15 cellular contexts compared by ENCODE assay signal in genomic region chr3:33358172-33358781, GRCh38.
"Had no signal": no experiment of that assay in that cellular context is flagged by ENCODE, and none has a peak within 500 bp of the region (broad histone marks: within the 10 kb centered on the region; RNA-seq: fewer than 3 reads in every experiment).

No MANE protein-coding gene starts in this region.

- H3K27ac ChIP-seq: brain microvascular endothelial cell, esophagus squamous epithelium, gastrocnemius medialis, left ventricle myocardium inferior, ovary, transverse colon had no signal

- H3K36me3 ChIP-seq: esophagus squamous epithelium, gastrocnemius medialis, left ventricle myocardium inferior, ovary, transverse colon had no signal

- H3K27me3 ChIP-seq: brain microvascular endothelial cell, esophagus squamous epithelium, gastrocnemius medialis, ovary, transverse colon had no signal

- H3K4me3 ChIP-seq: esophagus squamous epithelium, gastrocnemius medialis, left ventricle myocardium inferior, ovary, smooth muscle cell, transverse colon had no signal

- ATAC-seq: activated CD8-positive, alpha-beta memory T cell treated with anti-CD3 and anti-CD28 coated beads, Interleukin-2, amount 10 ng/mL, durations not matched to agents 7 days and 5 days; activated naive CD4-positive, alpha-beta T cell treated with anti-CD3 and anti-CD28 coated beads, Interleukin-2, amount 50 U/mL, for 72 hours; gastrocnemius medialis had no signal

- DNase-seq: activated CD4-positive, alpha-beta T cell treated with anti-CD3 and anti-CD28 coated beads, Interleukin-2, amount 50 U/mL, for 4 hours; activated CD8-positive, alpha-beta memory T cell treated with anti-CD3 and anti-CD28 coated beads, Interleukin-2, amount 10 ng/mL, durations not matched to agents 7 days and 5 days; activated effector memory CD4-positive, alpha-beta T cell treated with anti-CD3 and anti-CD28 coated beads, Interleukin-2, amount 50 U/mL, for 16 hours; activated T-cell treated with anti-CD3 and anti-CD28 coated beads, Interleukin-2, amount 50 U/mL, for 24 hours; amniotic stem cell; brain microvascular endothelial cell; esophagus squamous epithelium; gastrocnemius medialis; islet precursor cell; left ventricle myocardium inferior; mesendoderm; ovary; transverse colon had no signal

- H3K4me1 ChIP-seq: gastrocnemius medialis had no signal

- H3K9me3 ChIP-seq: esophagus squamous epithelium, gastrocnemius medialis, left ventricle myocardium inferior, ovary, transverse colon had no signal
